13 cellular contexts compared by ENCODE assay signal in genomic region chr2:195505701-195506100, GRCh38.
DNase-seq lines count a peak whose midpoint lies in the region; ATAC-seq and TF ChIP-seq lines count a peak whose summit lies in the region.
"Had no signal": no experiment of that assay in that cellular context is flagged by ENCODE, and none has a peak within 500 bp of the region (broad histone marks: within the 10 kb centered on the region; RNA-seq: fewer than 3 reads in every experiment).

No MANE protein-coding gene starts in this region.

- H3K27ac Mint-ChIP-seq in CD4-positive, alpha-beta memory T cell = no peak overlapping the region
- H3K27ac Mint-ChIP-seq: nephron had no signal

- no peak overlapping the region for H3K9ac ChIP-seq in smooth muscle cell (ENCODE audit: low read depth)

- no peak overlapping the region for H3K4me2 ChIP-seq in smooth muscle cell

- no peaks in the 10 kb centered on the region for H3K36me3 Mint-ChIP-seq in CD4-positive, alpha-beta memory T cell

- DNase-seq in NCI-H2227 (lab: John Stamatoyannopoulos, UW; ENCODE audit: unreplicated experiment) = no peak
- DNase-seq in CD4-positive, alpha-beta memory T cell = no peak
- DNase-seq in smooth muscle cell (lab: John Stamatoyannopoulos, UW; ENCODE audit: unreplicated experiment) = no peak
- no peak for DNase-seq in right cardiac atrium
- DNase-seq: aorta, NCI-H446 treated with DMSO at 0.1 percent for 48 hours had no signal

- no peak overlapping the region for H3K4me3 ChIP-seq in CD4-positive, alpha-beta memory T cell (ENCODE audit: low read length in 2 of 2)
- no peak overlapping the region for H3K4me3 ChIP-seq in smooth muscle cell
- no peak overlapping the region for H3K4me3 ChIP-seq in right cardiac atrium (ENCODE audit: low read length)

- no peaks in the 10 kb centered on the region for H3K36me3 ChIP-seq in CD4-positive, alpha-beta memory T cell (ENCODE audit: insufficient read depth, low read length)
- H3K36me3 ChIP-seq in smooth muscle cell (ENCODE audit: low read depth) = no peaks in the 10 kb centered on the region

- 98% methylated on average over 2 of the region's 2 CpGs for WGBS in smooth muscle cell (ENCODE audit: low lambda C conversion rate)
- WGBS in right cardiac atrium = 90% methylated on average over 2 of the region's 2 CpGs

- no peak overlapping the region for H2AFZ ChIP-seq in smooth muscle cell (ENCODE audit: low read depth)

- POLR2A ChIA-PET in CD4-positive, alpha-beta memory T cell (lab: Charles Lee; ENCODE audit: partially characterized antibody) = no interaction called here

- intact Hi-C loops in CD4-positive, alpha-beta memory T cell (cut with micrococcal nuclease) = no loop called here
- intact Hi-C loops in right cardiac atrium (cut with DNase I) = no loop called here

- TF ChIP-seq CTCF in smooth muscle cell (IDR thresholded peaks at IDR 0.05; ENCODE audit: borderline replicate concordance, insufficient read depth, poor library complexity, severe bottlenecking) = no peak

- CTCF ChIA-PET in CD4-positive, alpha-beta memory T cell (lab: Charles Lee; ENCODE audit: partially characterized antibody) = no interaction called here

- H3K9me3 ChIP-seq in CD4-positive, alpha-beta memory T cell (ENCODE audit: control insufficient read depth in 1 of 2, low read length in 2 of 2) = no peaks in the 10 kb centered on the region
- H3K9me3 ChIP-seq in smooth muscle cell (replicated peaks; ENCODE audit: low read depth) (no peaks in the 10 kb centered on the region), right cardiac atrium (ENCODE audit: control insufficient read depth, low read length) (no peaks in the 10 kb centered on the region)

- no peak overlapping the region for H3K27ac ChIP-seq in CD4-positive, alpha-beta memory T cell (ENCODE audit: low read depth, low read length)
- H3K27ac ChIP-seq in smooth muscle cell (ENCODE audit: low read depth) = no peak overlapping the region
- H3K27ac ChIP-seq in right cardiac atrium (ENCODE audit: low read length) = no peak overlapping the region
- H3K27ac ChIP-seq: HL-60 had no signal

- H3K4me1 ChIP-seq in CD4-positive, alpha-beta memory T cell (ENCODE audit: insufficient read depth, low read length) = no peaks in the 10 kb centered on the region
- H3K4me1 ChIP-seq in smooth muscle cell (ENCODE audit: low read depth) (no peaks in the 10 kb centered on the region), right cardiac atrium (ENCODE audit: control insufficient read depth, insufficient read depth, low read length) (no peaks in the 10 kb centered on the region)

- no peaks in the 10 kb centered on the region for H3K79me2 ChIP-seq in smooth muscle cell (ENCODE audit: low read depth)

- no peak overlapping the region for H3K4me3 Mint-ChIP-seq in CD4-positive, alpha-beta memory T cell
- H3K4me3 Mint-ChIP-seq: nephron had no signal

- H3F3A ChIP-seq in smooth muscle cell (ENCODE audit: low read depth) = no peaks in the 10 kb centered on the region

- no peaks in the 10 kb centered on the region for H3K27me3 ChIP-seq in CD4-positive, alpha-beta memory T cell (ENCODE audit: insufficient read depth, low read length)
- H3K27me3 ChIP-seq in smooth muscle cell (ENCODE audit: low read depth) (no peaks in the 10 kb centered on the region), right cardiac atrium (ENCODE audit: control insufficient read depth, insufficient read depth) (no peaks in the 10 kb centered on the region)

- H3K4me1 Mint-ChIP-seq in CD4-positive, alpha-beta memory T cell = peaks cover 0 to 9% (median 6%) of the 10 kb centered on the region in 4 donors
- H3K4me1 Mint-ChIP-seq: nephron had no signal

- H4K20me1 ChIP-seq in smooth muscle cell (ENCODE audit: low read depth) = no peaks in the 10 kb centered on the region

- H3K27me3 Mint-ChIP-seq in CD4-positive, alpha-beta memory T cell = no peaks in the 10 kb centered on the region

- H3K9me3 Mint-ChIP-seq in CD4-positive, alpha-beta memory T cell = peaks cover 0 to 10% (median 3%) of the 10 kb centered on the region in 8 donors
- H3K9me3 Mint-ChIP-seq: nephron had no signal

- ATAC-seq in GM18519 (IDR thresholded peaks at IDR 0.05; ENCODE audit: low FRiP score, unreplicated experiment) (peak; percentile 98), GM21360 (IDR thresholded peaks at IDR 0.05; ENCODE audit: unreplicated experiment) (peak; percentile 95), HG02884 (IDR thresholded peaks at IDR 0.05; ENCODE audit: unreplicated experiment) (peak; percentile 89), HG03460 (IDR thresholded peaks at IDR 0.05; ENCODE audit: unreplicated experiment) (peak; percentile 97), right cardiac atrium (no peak)
- ATAC-seq: left lobe of liver had no signal

Comparison
In these comparisons a context has a peak if more than half of its experiments do, and no peak if none do; other contexts are left out.
1. ATAC-seq: peak in GM18519 (single experiment), GM21360 (single experiment), HG02884 (single experiment) and HG03460 (single experiment); none in right cardiac atrium (0 of 2).